Comparison of ENCODE assay signal across 1 cellular context in the genomic region with DNA sequence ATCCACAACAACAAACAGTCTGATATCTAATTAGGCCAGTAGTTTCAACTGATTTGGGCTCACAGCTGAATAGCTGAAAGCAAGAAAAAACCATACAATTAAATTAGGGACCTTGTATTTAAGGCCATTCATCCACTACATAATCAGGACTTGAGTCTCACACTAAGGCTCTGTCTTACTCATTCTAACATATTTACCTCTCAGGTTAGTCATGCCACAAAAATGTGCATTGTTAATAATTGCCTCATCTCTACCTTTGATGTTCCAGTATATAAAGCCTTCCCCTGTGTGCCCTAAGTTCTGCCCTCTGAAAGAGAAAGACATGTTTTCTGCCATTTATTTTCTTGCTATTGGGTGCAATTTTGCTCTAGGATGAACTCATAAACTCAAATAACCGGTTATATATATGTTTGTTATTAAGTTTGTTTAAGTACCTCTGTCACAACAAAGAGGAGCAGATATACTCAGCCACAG.
TF ChIP-seq lines count a peak whose summit lies in the region.

No MANE protein-coding gene starts in this region.

TF ChIP-seq in HepG2, 621 proteins besides CTCF, POLR2A, EP300 and RAD21 (continued from another document and continues in another):
- no peak for TF ChIP-seq NFAT5 (CRISPR knock-in tag; IDR thresholded peaks at IDR 0.05)
- TF ChIP-seq ZBTB20 (CRISPR knock-in tag; IDR thresholded peaks at IDR 0.05; ENCODE audit: borderline replicate concordance, low read depth): 0 out of 2 replicates have a peak, but pooled peaks have one; percentile 80
- peak; percentile 66; the same call in 1 of the 2 replicates for TF ChIP-seq RBFOX2 (IDR thresholded peaks at IDR 0.05; ENCODE audit: low read depth, low read length)
- no peak for TF ChIP-seq SETDB1 (CRISPR knock-in tag; IDR thresholded peaks at IDR 0.05; ENCODE audit: borderline replicate concordance)
- peak; percentile 78; the same call in 1 of the 2 replicates for TF ChIP-seq FOXK2 (IDR thresholded peaks at IDR 0.05)
- TF ChIP-seq ZNF362 (CRISPR knock-in tag; IDR thresholded peaks at IDR 0.05; ENCODE audit: borderline replicate concordance): peak; percentile 71; the same call in 1 of the 2 replicates
- TF ChIP-seq NR2C2 (CRISPR knock-in tag; IDR thresholded peaks at IDR 0.05; ENCODE audit: borderline replicate concordance): peak; percentile 20; the same call in 1 of the 2 replicates
- no peak for TF ChIP-seq ATAD3A (CRISPR knock-in tag; IDR thresholded peaks at IDR 0.05)
- TF ChIP-seq GZF1 (CRISPR knock-in tag; IDR thresholded peaks at IDR 0.05): no peak
- TF ChIP-seq MTA3 (CRISPR knock-in tag; IDR thresholded peaks at IDR 0.05): no peak
- peak; percentile 97 for TF ChIP-seq FOXA3 (CRISPR knock-in tag; IDR thresholded peaks at IDR 0.05)
- peak; percentile 98 for TF ChIP-seq TCF7 (IDR thresholded peaks at IDR 0.05; ENCODE audit: low read depth)
- no peak for TF ChIP-seq ESRRA (CRISPR knock-in tag; IDR thresholded peaks at IDR 0.05; ENCODE audit: low read depth)
- TF ChIP-seq SRY (CRISPR knock-in tag; IDR thresholded peaks at IDR 0.05): no peak
- TF ChIP-seq SMARCE1 (IDR thresholded peaks at IDR 0.05; ENCODE audit: borderline replicate concordance): peak; percentile 69; the same call in 1 of the 2 replicates
- TF ChIP-seq JUND (CRISPR knock-in tag; IDR thresholded peaks at IDR 0.05): peak; percentile 100
- no peak; the same call in 1 of the 2 replicates for TF ChIP-seq HOXA3 (CRISPR knock-in tag; IDR thresholded peaks at IDR 0.05)
- TF ChIP-seq MEIS1 (CRISPR knock-in tag; IDR thresholded peaks at IDR 0.05; ENCODE audit: borderline replicate concordance): no peak
- TF ChIP-seq ATF2 (CRISPR knock-in tag; IDR thresholded peaks at IDR 0.05): peak; percentile 99
- TF ChIP-seq XRCC5 (optimal IDR thresholded peaks at IDR 0.05; ENCODE audit: low read length): no peak
- peak; percentile 75; the same call in 1 of the 2 replicates for TF ChIP-seq TARDBP (CRISPR knock-in tag; IDR thresholded peaks at IDR 0.05)
- no peak for TF ChIP-seq RFX5 (IDR thresholded peaks at IDR 0.05; ENCODE audit: low read depth, low read length)
- TF ChIP-seq SMAD3 (CRISPR knock-in tag; IDR thresholded peaks at IDR 0.05): peak; percentile 83; the same call in 1 of the 2 replicates
- peak; percentile 86 for TF ChIP-seq HNRNPUL1 (IDR thresholded peaks at IDR 0.05; ENCODE audit: low read depth, low read length)
- TF ChIP-seq ELF3 (CRISPR knock-in tag; IDR thresholded peaks at IDR 0.05): peak; percentile 93
- no peak for TF ChIP-seq STAG1 (CRISPR knock-in tag; IDR thresholded peaks at IDR 0.05)
- TF ChIP-seq ZNF609 (CRISPR knock-in tag; IDR thresholded peaks at IDR 0.05; ENCODE audit: borderline replicate concordance): peak; percentile 72; the same call in 1 of the 2 replicates
- TF ChIP-seq CCAR2 (optimal IDR thresholded peaks at IDR 0.05; ENCODE audit: low read depth, low read length): no peak
- TF ChIP-seq NFE2L2 (IDR thresholded peaks at IDR 0.05; ENCODE audit: low read length): no peak
- TF ChIP-seq ZNF121 (CRISPR knock-in tag; IDR thresholded peaks at IDR 0.05): peak; percentile 70
- TF ChIP-seq AGO1 (IDR thresholded peaks at IDR 0.05; ENCODE audit: low read depth, low read length, poor library complexity, severe bottlenecking): no peak
- peak; percentile 72; the same call in 1 of the 2 replicates for TF ChIP-seq GATA4 (IDR thresholded peaks at IDR 0.05; ENCODE audit: borderline replicate concordance, low read depth)
- no peak for TF ChIP-seq ATRX (CRISPR knock-in tag; IDR thresholded peaks at IDR 0.05; ENCODE audit: borderline replicate concordance)
- TF ChIP-seq MAZ (IDR thresholded peaks at IDR 0.05; ENCODE audit: borderline replicate concordance, low read depth, low read length): no peak
- TF ChIP-seq MAZ (CRISPR knock-in tag; IDR thresholded peaks at IDR 0.05; ENCODE audit: low read depth): no peak
- TF ChIP-seq NCOR1 (IDR thresholded peaks at IDR 0.05; ENCODE audit: borderline replicate concordance, low read length): peak; percentile 85; the same call in 1 of the 2 replicates
- TF ChIP-seq, protein P1, sequence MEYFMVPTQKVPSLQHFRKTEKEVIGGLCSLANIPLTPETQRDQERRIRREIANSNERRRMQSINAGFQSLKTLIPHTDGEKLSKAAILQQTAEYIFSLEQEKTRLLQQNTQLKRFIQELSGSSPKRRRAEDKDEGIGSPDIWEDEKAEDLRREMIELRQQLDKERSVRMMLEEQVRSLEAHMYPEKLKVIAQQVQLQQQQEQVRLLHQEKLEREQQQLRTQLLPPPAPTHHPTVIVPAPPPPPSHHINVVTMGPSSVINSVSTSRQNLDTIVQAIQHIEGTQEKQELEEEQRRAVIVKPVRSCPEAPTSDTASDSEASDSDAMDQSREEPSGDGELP (IDR thresholded peaks at IDR 0.05; ENCODE audit: borderline replicate concordance, low read depth): peak; percentile 19; the same call in 1 of the 2 replicates
- no peak for TF ChIP-seq RBM39 (IDR thresholded peaks at IDR 0.05; ENCODE audit: low read depth, low read length, poor library complexity, severe bottlenecking)
- TF ChIP-seq NR2F6 (IDR thresholded peaks at IDR 0.05): peak; percentile 88
- peak; percentile 85 for TF ChIP-seq NR2F6 (CRISPR knock-in tag; IDR thresholded peaks at IDR 0.05)
- TF ChIP-seq TAF1 (CRISPR knock-in tag; IDR thresholded peaks at IDR 0.05): no peak; the same call in 1 of the 2 replicates
- TF ChIP-seq ZKSCAN8 (CRISPR knock-in tag; IDR thresholded peaks at IDR 0.05; ENCODE audit: borderline replicate concordance): peak; percentile 84
- peak; percentile 91 for TF ChIP-seq SOX13 (IDR thresholded peaks at IDR 0.05)
- peak in 1 of 2 experiments; percentile 99; a peak in 2 of 4 replicates for TF ChIP-seq SOX13 (CRISPR knock-in tag; conservative IDR thresholded peaks at IDR 0.05 in 1 of 2, IDR thresholded peaks at IDR 0.05 in 1 of 2)
- peak; percentile 83; the same call in 1 of the 2 replicates for TF ChIP-seq POLR2AphosphoS2 (IDR thresholded peaks at IDR 0.05; ENCODE audit: low read depth, low read length)
- 0 out of 2 replicates have a peak, but pooled peaks have one; percentile 36 for TF ChIP-seq POGK (CRISPR knock-in tag; conservative IDR thresholded peaks at IDR 0.05)
- TF ChIP-seq FOXA1 (IDR thresholded peaks at IDR 0.05): peak; percentile 72; the same call in 1 of the 2 replicates
- TF ChIP-seq FOXA1 (CRISPR knock-in tag; IDR thresholded peaks at IDR 0.05): peak; percentile 95
- peak; percentile 37; the same call in 1 of the 2 replicates for TF ChIP-seq ZNF629 (CRISPR knock-in tag; conservative IDR thresholded peaks at IDR 0.05)
- TF ChIP-seq ZNF230 (CRISPR knock-in tag; IDR thresholded peaks at IDR 0.05): no peak
- peak; percentile 59; the same call in 1 of the 2 replicates for TF ChIP-seq DR1 (CRISPR knock-in tag; IDR thresholded peaks at IDR 0.05)
- TF ChIP-seq MLX (CRISPR knock-in tag; IDR thresholded peaks at IDR 0.05): peak; percentile 79
- TF ChIP-seq PTBP1 (IDR thresholded peaks at IDR 0.05; ENCODE audit: low read depth, low read length, poor library complexity, severe bottlenecking): no peak
